Comparison of ENCODE assay signal across 1 cellular context in genomic region chr10:119495545-119495944, GRCh38.
TF ChIP-seq lines count a peak whose summit lies in the region.

No MANE protein-coding gene starts in this region.

TF ChIP-seq in K562, 482 proteins besides CTCF, POLR2A, EP300 and RAD21:
- TF ChIP-seq TEAD4 (IDR thresholded peaks at IDR 0.05; ENCODE audit: low read length) (0 out of 2 replicates have a peak, but pooled peaks have one; percentile 13), TEAD4 (CRISPR knock-in tag; IDR thresholded peaks at IDR 0.05; ENCODE audit: borderline replicate concordance) (no peak), CBFA2T3 (IDR thresholded peaks at IDR 0.05) (peak; percentile 76), RCOR1 (IDR thresholded peaks at IDR 0.05; ENCODE audit: borderline replicate concordance in 1 of 2, low read depth in 2 of 2, low read length in 2 of 2) (peak in 1 of 2 experiments; percentile 76; a peak in 1 of 4 replicates), HDAC1 (IDR thresholded peaks at IDR 0.05) (peak in 1 of 2 experiments; percentile 72; a peak in 2 of 4 replicates), PCBP2 (IDR thresholded peaks at IDR 0.05; ENCODE audit: low read depth, low read length, poor library complexity, severe bottlenecking) (no peak), ZNF57 (CRISPR knock-in tag; IDR thresholded peaks at IDR 0.05) (no peak), NFIC (IDR thresholded peaks at IDR 0.05) (peak; percentile 47; the same call in 1 of the 2 replicates), GATA2 (CRISPR knock-in tag; IDR thresholded peaks at IDR 0.05) (0 out of 2 replicates have a peak, but pooled peaks have one; percentile 11), ARID1B (IDR thresholded peaks at IDR 0.05) (peak; percentile 69), RBM25 (IDR thresholded peaks at IDR 0.05; ENCODE audit: low read depth, low read length, severe bottlenecking) (peak; percentile 75), MEF2A (IDR thresholded peaks at IDR 0.05; ENCODE audit: control insufficient read depth, low read depth, low read length) (no peak), TAL1 (IDR thresholded peaks at IDR 0.05) (peak; percentile 69), KDM1A (IDR thresholded peaks at IDR 0.05) (peak; percentile 88 to 89), ZFP36 (IDR thresholded peaks at IDR 0.05; ENCODE audit: low read depth, low read length, partially characterized antibody) (peak; percentile 70), HDAC2 (IDR thresholded peaks at IDR 0.05) (peak; percentile 44; the same call in 1 of the 2 replicates), BCOR (IDR thresholded peaks at IDR 0.05) (0 out of 2 replicates have a peak, but pooled peaks have one; percentile 39), TCF3 (CRISPR knock-in tag; IDR thresholded peaks at IDR 0.05) (peak; percentile 58; the same call in 1 of the 2 replicates), CGGBP1 (CRISPR knock-in tag; IDR thresholded peaks at IDR 0.05) (no peak), MTA2 (IDR thresholded peaks at IDR 0.05; ENCODE audit: low read depth) (peak; percentile 41; the same call in 1 of the 2 replicates), CBFA2T2 (conservative IDR thresholded peaks at IDR 0.05) (peak; percentile 44), NCOR1 (IDR thresholded peaks at IDR 0.05) (0 out of 2 replicates have a peak, but pooled peaks have one; percentile 32), ZNF780A (CRISPR knock-in tag; IDR thresholded peaks at IDR 0.05) (no peak)
